Comparison of ENCODE assay signal across 1 cellular context in genomic region chr1:174198192-174198591, GRCh38.
A peak's percentile ranks its signal among the peaks of the same experiment; 100 is the strongest.
TF ChIP-seq lines count a peak whose summit lies in the region.

No MANE protein-coding gene starts in this region.

TF ChIP-seq in HepG2, 621 proteins besides CTCF, POLR2A, EP300 and RAD21:
- no peak for TF ChIP-seq ZNF646 (CRISPR knock-in tag; IDR thresholded peaks at IDR 0.05)
- no peak for TF ChIP-seq ZNF597 (CRISPR knock-in tag; IDR thresholded peaks at IDR 0.05)
- no peak for TF ChIP-seq ZNF678 (CRISPR knock-in tag; IDR thresholded peaks at IDR 0.05)
- TF ChIP-seq GZF1 (CRISPR knock-in tag; IDR thresholded peaks at IDR 0.05) = no peak
- no peak for TF ChIP-seq BRCA1 (CRISPR knock-in tag; IDR thresholded peaks at IDR 0.05)
- TF ChIP-seq NFE2L2 (IDR thresholded peaks at IDR 0.05; ENCODE audit: low read length) = peak; percentile 57; the same call in 1 of the 2 replicates
- no peak for TF ChIP-seq ZNF281 (CRISPR knock-in tag; IDR thresholded peaks at IDR 0.05; ENCODE audit: borderline replicate concordance)
TF ChIP-seq in HepG2: peak in this region for 1.
